In genomic region chr4:25914670-25915358, GRCh38 we compare ENCODE assay signal across 8 cellular contexts. TPM values are rescaled to one million over a fixed set of nuclear protein-coding genes. Genes with fewer than 3 reads are reported as not detected.
A peak's percentile ranks its signal among the peaks of the same experiment; 100 is the strongest.
DNase-seq lines count a peak whose midpoint lies in the region; TF ChIP-seq lines count a peak whose summit lies in the region.

No MANE protein-coding gene starts in this region.

- H3K4me1 Mint-ChIP-seq in activated CD4-positive, alpha-beta T cell treated with anti-CD3 and anti-CD28 coated beads, Interleukin-2, amount 10 ng/mL, durations not matched to agents 24 days and 14 days, result peaks cover 17% of the 10 kb centered on the region

- H3K4me3 Mint-ChIP-seq in activated CD4-positive, alpha-beta T cell treated with anti-CD3 and anti-CD28 coated beads, Interleukin-2, amount 10 ng/mL, durations not matched to agents 24 days and 14 days, result peak overlapping the region; percentile 96

- DNase-seq in activated CD4-positive, alpha-beta T cell treated with anti-CD3 and anti-CD28 coated beads, Interleukin-2, amount 10 ng/mL, durations not matched to agents 24 days and 14 days, result peak; percentile 63
- DNase-seq in activated CD4-positive, alpha-beta T cell treated with anti-CD3 and anti-CD28 coated beads, Interleukin-2, amount 50 U/mL, for 48 hours, result no peak
- peak in 1 of 2 experiments; percentile 54 for DNase-seq in SJCRH30
- DNase-seq in fibroblast of mammary gland (ENCODE audit: low read depth), result no peak
- no peak for DNase-seq in NCI-H1694 (lab: John Stamatoyannopoulos, UW)
- DNase-seq in NCI-H1417 treated with DMSO at 0.1 percent for 48 hours (lab: John Stamatoyannopoulos, UW), result no peak
- no peak for DNase-seq in NOMO-1 (lab: John Stamatoyannopoulos, UW; ENCODE audit: unreplicated experiment in 2 of 2)

- H3K27ac ChIP-seq in SJCRH30, result peak overlapping the region; percentile 80

- H3K27ac Mint-ChIP-seq in activated CD4-positive, alpha-beta T cell treated with anti-CD3 and anti-CD28 coated beads, Interleukin-2, amount 10 ng/mL, durations not matched to agents 24 days and 14 days, result peak overlapping the region; percentile 99

- no peak for TF ChIP-seq CTCF in fibroblast of mammary gland (conservative IDR thresholded peaks at IDR 0.05; ENCODE audit: control insufficient read depth, insufficient read depth, low read depth, low read length)

- no peaks in the 10 kb centered on the region for H3K9me3 Mint-ChIP-seq in activated CD4-positive, alpha-beta T cell treated with anti-CD3 and anti-CD28 coated beads, Interleukin-2, amount 10 ng/mL, durations not matched to agents 24 days and 14 days

- intact Hi-C loops in activated CD4-positive, alpha-beta T cell treated with anti-CD3 and anti-CD28 coated beads, Interleukin-2, amount 10 ng/mL, durations not matched to agents 24 days and 14 days (cut with micrococcal nuclease), result loop anchor here (1.0 to 10.0 kb wide), 8 partner anchors 23 to 1090 kb away; partner anchors contain the start of genes ANAPC4, SEL1L3, SEPSECS and STIM2

- H3K4me3 ChIP-seq in SJCRH30, result peak overlapping the region; percentile 68
- H3K4me3 ChIP-seq in fibroblast of mammary gland (ENCODE audit: control insufficient read depth, low read depth, low read length), result peak overlapping the region; percentile 67
- peak overlapping the region; percentile 84 for H3K4me3 ChIP-seq in skeletal muscle satellite cell (ENCODE audit: low read length)

- H3K27me3 Mint-ChIP-seq in activated CD4-positive, alpha-beta T cell treated with anti-CD3 and anti-CD28 coated beads, Interleukin-2, amount 10 ng/mL, durations not matched to agents 24 days and 14 days, result peaks cover 9% of the 10 kb centered on the region

- H3K9ac ChIP-seq in skeletal muscle satellite cell (ENCODE audit: low read depth, low read length), result peak overlapping the region; percentile 85

- H3K36me3 ChIP-seq in SJCRH30 (no peaks in the 10 kb centered on the region), skeletal muscle satellite cell (ENCODE audit: insufficient read depth, low read length) (no peaks in the 10 kb centered on the region)

- H3K4me1 ChIP-seq in SJCRH30, result peaks cover 16% of the 10 kb centered on the region
- H3K4me1 ChIP-seq in skeletal muscle satellite cell (ENCODE audit: control insufficient read depth, insufficient read depth, low read length), result peaks cover 19% of the 10 kb centered on the region

- H3K27me3 ChIP-seq in SJCRH30 (no peaks in the 10 kb centered on the region), skeletal muscle satellite cell (ENCODE audit: control insufficient read depth, insufficient read depth, low read length) (no peaks in the 10 kb centered on the region)

- no peaks in the 10 kb centered on the region for H3K9me3 ChIP-seq in SJCRH30 (replicated peaks)
- no peaks in the 10 kb centered on the region for H3K9me3 ChIP-seq in skeletal muscle satellite cell (replicated peaks; ENCODE audit: low read length)

- H3K36me3 Mint-ChIP-seq in activated CD4-positive, alpha-beta T cell treated with anti-CD3 and anti-CD28 coated beads, Interleukin-2, amount 10 ng/mL, durations not matched to agents 24 days and 14 days (ENCODE audit: low read depth), result peaks cover 5% of the 10 kb centered on the region

- peak overlapping the region; percentile 85 for H3K4me2 ChIP-seq in skeletal muscle satellite cell (ENCODE audit: low read length)

RNA-seq across cellular contexts. Expression of gene SMIM20, which starts 0.8 kb away (rescaled TPM):
- 17.0 and 18.9 TPM in 2 replicates for total RNA-seq in activated CD4-positive, alpha-beta T cell treated with anti-CD3 and anti-CD28 coated beads, Interleukin-2, amount 10 ng/mL, durations not matched to agents 24 days and 14 days
- total RNA-seq in SJCRH30 (2014; rRNA removed; shearing (Covaris generic)), result 40.6 and 49.1 TPM in 2 replicates
- total RNA-seq in skeletal muscle satellite cell (2012; rRNA removed), result 24.7 and 24.8 TPM in 2 replicates

RNA-seq across cellular contexts. Expression of gene SEL1L3, which starts 52.0 kb away (rescaled TPM):
- total RNA-seq in activated CD4-positive, alpha-beta T cell treated with anti-CD3 and anti-CD28 coated beads, Interleukin-2, amount 10 ng/mL, durations not matched to agents 24 days and 14 days, result 33.9 and 35.3 TPM in 2 replicates
- total RNA-seq in SJCRH30 (2014; rRNA removed; shearing (Covaris generic)), result 37.6 and 52.3 TPM in 2 replicates
- total RNA-seq in skeletal muscle satellite cell (2012; rRNA removed), result 4.4 and 10.9 TPM in 2 replicates
